10 cellular contexts compared by ENCODE assay signal in genomic region chr22:36722055-36722454, GRCh38. TPM values are rescaled to one million over a fixed set of nuclear protein-coding genes. Genes with fewer than 3 reads are reported as not detected.
"Had no signal": no experiment of that assay in that cellular context is flagged by ENCODE, and none has a peak within 500 bp of the region (broad histone marks: within the 10 kb centered on the region; RNA-seq: fewer than 3 reads in every experiment).

No MANE protein-coding gene starts in this region.

- FAIRE-seq: HepG2, HTR-8/SVneo, K562 had no signal

- ATAC-seq: HepG2, K562 had no signal

- H3K27ac ChIP-seq: HL-60 had no signal

- H3K4me3 ChIP-seq: K562 had no signal

- DNase-seq: IMR-90, KBM-7, KG1 had no signal

RNA-seq across cellular contexts. Expression of gene CACNG2, which starts 18.5 kb away (rescaled TPM):
- total RNA-seq: HepG2, HT-29, HT1080, IMR-90, K562 had no signal
- polyA plus RNA-seq: HepG2, IgD-negative memory B cell, IMR-90, K562 had no signal
